In genomic region chr12:120689397-120690082, GRCh38 we compare ENCODE assay signal across 9 cellular contexts. TPM values are rescaled to one million over a fixed set of nuclear protein-coding genes. Genes with fewer than 3 reads are reported as not detected.
DNase-seq lines count a peak whose midpoint lies in the region; ATAC-seq and TF ChIP-seq lines count a peak whose summit lies in the region.
"Had no signal": no experiment of that assay in that cellular context is flagged by ENCODE, and none has a peak within 500 bp of the region (broad histone marks: within the 10 kb centered on the region; RNA-seq: fewer than 3 reads in every experiment).

No MANE protein-coding gene starts in this region.

- DNase-seq in NT2/D1 (ENCODE audit: low read depth, low spot score) (no peak), OCI-M1 (lab: John Stamatoyannopoulos, UW) (no peak), mucosa of descending colon (no peak), activated gamma-delta T cell (lab: John Stamatoyannopoulos, UW) (no peak), NCI-H146 treated with DMSO at 0.1 percent for 48 hours (lab: John Stamatoyannopoulos, UW; ENCODE audit: unreplicated experiment) (no peak)
- DNase-seq: SIG-M5 had no signal

- peak overlapping the region; percentile 93 for H3K4me2 ChIP-seq in DOHH2 (ENCODE audit: low read length)

- H2AFZ ChIP-seq in neuron (ENCODE audit: low read depth, low read length) = no peak overlapping the region

- ATAC-seq in mucosa of descending colon = no peak

- no peak overlapping the region for H3K27ac ChIP-seq in DOHH2 (ENCODE audit: low read depth, low read length)
- no peak overlapping the region for H3K27ac ChIP-seq in ectodermal cell (ENCODE audit: insufficient read depth, low read depth, low read length, poor library complexity, severe bottlenecking)

- peaks cover 63% of the 10 kb centered on the region for H3K36me3 ChIP-seq in DOHH2 (ENCODE audit: control insufficient read depth, low read length)
- H3K36me3 ChIP-seq in NT2/D1 (ENCODE audit: insufficient read depth, insufficient read length, low read length) = peaks cover 15% of the 10 kb centered on the region
- peaks cover under 1% of the 10 kb centered on the region for H3K36me3 ChIP-seq in ectodermal cell (ENCODE audit: control insufficient read depth, insufficient read depth, low read length)
- H3K36me3 ChIP-seq in neuron (ENCODE audit: insufficient read depth, low read length) = peaks cover under 1% of the 10 kb centered on the region
- H3K36me3 ChIP-seq in mucosa of descending colon (ENCODE audit: low read depth) = no peaks in the 10 kb centered on the region

- H3K9ac ChIP-seq in NT2/D1 (ENCODE audit: insufficient read length, low read depth) = peak overlapping the region; percentile 95

- H3K9me3 ChIP-seq in DOHH2 (ENCODE audit: control insufficient read depth, insufficient read depth, low read length) (no peaks in the 10 kb centered on the region), NT2/D1 (ENCODE audit: insufficient read depth, low read length) (no peaks in the 10 kb centered on the region), ectodermal cell (ENCODE audit: control insufficient read depth, low read length) (no peaks in the 10 kb centered on the region), neuron (ENCODE audit: low read length) (no peaks in the 10 kb centered on the region), mucosa of descending colon (no peaks in the 10 kb centered on the region)

- peaks cover 74% of the 10 kb centered on the region for H3K79me2 ChIP-seq in DOHH2 (ENCODE audit: control insufficient read depth, low read length)

- peaks cover 13% of the 10 kb centered on the region for H3F3A ChIP-seq in DOHH2 (ENCODE audit: control insufficient read depth, insufficient read depth)

- H3K4me1 ChIP-seq in DOHH2 (ENCODE audit: control insufficient read depth, low read length) = peaks cover 34% of the 10 kb centered on the region
- peaks cover 19% of the 10 kb centered on the region for H3K4me1 ChIP-seq in NT2/D1 (ENCODE audit: insufficient read depth, insufficient read length)
- peaks cover 40% of the 10 kb centered on the region for H3K4me1 ChIP-seq in ectodermal cell (ENCODE audit: control insufficient read depth, insufficient read depth, low read length)
- peaks cover 46% of the 10 kb centered on the region for H3K4me1 ChIP-seq in neuron (ENCODE audit: insufficient read depth, low read length)
- H3K4me1 ChIP-seq in mucosa of descending colon (ENCODE audit: low read depth) = peaks cover 34% of the 10 kb centered on the region

- H3K9me2 ChIP-seq in DOHH2 (replicated peaks; ENCODE audit: control insufficient read depth, low read length) = no peaks in the 10 kb centered on the region

- H4K20me1 ChIP-seq in DOHH2 (ENCODE audit: control insufficient read depth, insufficient read depth, low read depth, low read length) = peaks cover 16% of the 10 kb centered on the region

- 57 to 62% methylated on average over 6 of the region's 6 CpGs for WGBS in ectodermal cell, 2 experiments

- intact Hi-C loops in mucosa of descending colon (cut with DNase I, micrococcal nuclease) = no loop called here

- no peak for TF ChIP-seq CTCF in DOHH2 (IDR thresholded peaks at IDR 0.05; ENCODE audit: low read depth, low read length, poor library complexity, severe bottlenecking)
- no peak for TF ChIP-seq CTCF in mucosa of descending colon (IDR thresholded peaks at IDR 0.05)

- H3K4me3 ChIP-seq in DOHH2 (ENCODE audit: low read length) = peak overlapping the region; percentile 84
- peak overlapping the region; percentile 92 for H3K4me3 ChIP-seq in NT2/D1 (ENCODE audit: insufficient read length, low read depth)
- peak overlapping the region; percentile 83 for H3K4me3 ChIP-seq in ectodermal cell (ENCODE audit: insufficient read depth, low read depth, low read length)
- peak overlapping the region; percentile 50 for H3K4me3 ChIP-seq in neuron (ENCODE audit: low read length)
- H3K4me3 ChIP-seq in mucosa of descending colon = no peak overlapping the region

- H3K27me3 ChIP-seq in DOHH2 (ENCODE audit: control insufficient read depth, low read length) (no peaks in the 10 kb centered on the region), NT2/D1 (ENCODE audit: insufficient read depth, insufficient read length) (no peaks in the 10 kb centered on the region), ectodermal cell (ENCODE audit: control insufficient read depth, insufficient read depth, low read length, poor library complexity, severe bottlenecking) (no peaks in the 10 kb centered on the region), neuron (ENCODE audit: insufficient read depth, low read length) (no peaks in the 10 kb centered on the region)

RNA-seq across cellular contexts. Expression of gene MLEC, which starts 2.6 kb away (rescaled TPM):
- polyA plus RNA-seq in ectodermal cell (2013, experiment 1 of 4) = 103 TPM
- 130 TPM for polyA plus RNA-seq in ectodermal cell (2013, experiment 2 of 4)
- polyA plus RNA-seq in ectodermal cell (2013, experiment 3 of 4) = 71.6 TPM
- polyA plus RNA-seq in ectodermal cell (2013, experiment 4 of 4) = 77.3 TPM
- 100 to 1,000 TPM; 166 to 281 (median 272) TPM for total RNA-seq in mucosa of descending colon

RNA-seq across cellular contexts. Expression of gene UNC119B, which starts 20.7 kb away (rescaled TPM):
- 81.4 TPM for polyA plus RNA-seq in ectodermal cell (2013, experiment 1 of 4)
- polyA plus RNA-seq in ectodermal cell (2013, experiment 2 of 4) = 87.8 TPM
- 60.1 TPM for polyA plus RNA-seq in ectodermal cell (2013, experiment 3 of 4)
- polyA plus RNA-seq in ectodermal cell (2013, experiment 4 of 4) = 69.7 TPM
- total RNA-seq in mucosa of descending colon = 10 to 100 TPM; 20.5 to 26.7 (median 23.3) TPM

RNA-seq across cellular contexts. Expression of gene ACADS, which starts 36.1 kb away (rescaled TPM):
- 3.4 TPM for polyA plus RNA-seq in ectodermal cell (2013, experiment 1 of 4)
- 4.4 TPM for polyA plus RNA-seq in ectodermal cell (2013, experiment 2 of 4)
- 5.4 TPM for polyA plus RNA-seq in ectodermal cell (2013, experiment 3 of 4)
- 5.0 TPM for polyA plus RNA-seq in ectodermal cell (2013, experiment 4 of 4)
- total RNA-seq in mucosa of descending colon = 100 to 1,000 TPM in 2 of 3 donors, 10 to 100 TPM in 1; 84.8 to 175 (median 129) TPM

RNA-seq across cellular contexts. Expression of gene CABP1, which starts 49.1 kb away (rescaled TPM):
- polyA plus RNA-seq in ectodermal cell (2013, experiment 1 of 4) = 2.3 TPM
- polyA plus RNA-seq in ectodermal cell (2013, experiment 2 of 4) = 1.5 TPM
- 1.5 TPM for polyA plus RNA-seq in ectodermal cell (2013, experiment 3 of 4)
- polyA plus RNA-seq in ectodermal cell (2013, experiment 4 of 4) = 1.9 TPM
- total RNA-seq in mucosa of descending colon = 1 to 10 TPM in 2 of 3 donors, under 1 TPM in 1; 0.51 to 1.8 (median 1.2) TPM
